11 cellular contexts compared by ENCODE assay signal in the genomic region with DNA sequence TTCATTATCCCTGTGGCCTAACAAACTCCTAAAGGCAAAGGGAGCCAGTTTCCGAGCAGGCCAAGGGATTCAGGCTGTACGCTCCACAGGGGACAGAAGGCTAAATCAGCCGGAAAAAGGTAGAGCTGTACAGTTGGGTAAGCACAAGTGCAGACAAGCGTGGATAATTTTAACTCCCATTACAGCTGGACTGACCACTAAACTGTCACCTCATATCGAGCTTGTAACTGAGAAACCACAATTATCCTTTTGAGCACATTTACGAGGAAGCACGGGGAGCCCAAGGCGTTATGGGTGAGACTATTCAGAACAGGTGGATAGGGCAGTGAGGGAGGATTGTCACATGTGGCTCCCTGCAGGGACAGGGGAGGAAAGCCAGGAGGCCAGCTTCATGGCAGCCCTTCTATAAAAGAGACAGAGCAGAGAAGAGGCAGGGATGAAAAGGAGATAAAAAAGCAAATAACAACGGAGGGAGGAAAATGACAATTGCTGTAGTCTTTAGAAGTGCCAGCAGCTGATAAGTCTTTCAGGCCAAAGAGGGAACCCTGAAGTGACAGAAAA.
DNase-seq lines count a peak whose midpoint lies in the region; ATAC-seq and TF ChIP-seq lines count a peak whose summit lies in the region.
"Had no signal": no experiment of that assay in that cellular context is flagged by ENCODE, and none has a peak within 500 bp of the region (broad histone marks: within the 10 kb centered on the region; RNA-seq: fewer than 3 reads in every experiment).

No MANE protein-coding gene starts in this region.

- H3K4me3 Mint-ChIP-seq in nephron progenitor cell = no peak overlapping the region

- peak; percentile 61 for DNase-seq in ELF-1 (ENCODE audit: low read depth, low spot score)
- DNase-seq in NCI-H187 (lab: John Stamatoyannopoulos, UW) = peak; percentile 22 to 80
- DNase-seq in body of pancreas = peak in 3 of 4 donors; percentile 18 to 38 (median 19)
- peak; percentile 25 for DNase-seq in nephron progenitor cell
- DNase-seq in epidermal melanocyte (ENCODE audit: insufficient read length, low spot score) = no peak
- DNase-seq in SHP77 treated with DMSO at 0.1 percent for 48 hours (lab: John Stamatoyannopoulos, UW) = no peak
- DNase-seq in ureter (ENCODE audit: low spot score) = no peak
- DNase-seq: stimulated activated CD4-positive, alpha-beta T cell treated with anti-CD3 and anti-CD28 coated beads, Interleukin-4, amount 100 ng/mL, for 1 hour; T-helper 9 cell had no signal

- H3K36me3 Mint-ChIP-seq in nephron progenitor cell (ENCODE audit: low read depth) = peaks cover 4% of the 10 kb centered on the region

- H3K9me3 Mint-ChIP-seq in nephron progenitor cell = peaks cover 19% of the 10 kb centered on the region

- TF ChIP-seq POLR2A in body of pancreas (IDR thresholded peaks at IDR 0.05) = no peak

- no peak for TF ChIP-seq CTCF in body of pancreas (IDR thresholded peaks at IDR 0.05)
- no peak for TF ChIP-seq CTCF in nephron progenitor cell (IDR thresholded peaks at IDR 0.05)

- peaks cover 15% of the 10 kb centered on the region for H3K4me1 ChIP-seq in body of pancreas

- H3K4me1 Mint-ChIP-seq in nephron progenitor cell = peaks cover 50% of the 10 kb centered on the region

- H3K4me3 ChIP-seq in body of pancreas = no peak overlapping the region

- H3K27ac Mint-ChIP-seq in nephron progenitor cell = peak overlapping the region; percentile 47

- H3K27ac ChIP-seq in body of pancreas = peak overlapping the region in 1 of 4 donors; percentile 17
- H3K27ac ChIP-seq: neutrophil had no signal

- ATAC-seq in body of pancreas (no peak), GM21717 (IDR thresholded peaks at IDR 0.05; ENCODE audit: unreplicated experiment) (no peak)

- intact Hi-C loops in body of pancreas (cut with DNase I) = no loop called here

- peaks cover 4% of the 10 kb centered on the region for H3K27me3 Mint-ChIP-seq in nephron progenitor cell (ENCODE audit: low read depth, poor library complexity)

- no peaks in the 10 kb centered on the region for H3K27me3 ChIP-seq in body of pancreas

- no peaks in the 10 kb centered on the region for H3K9me3 ChIP-seq in body of pancreas
- H3K9me3 ChIP-seq: neutrophil had no signal

- WGBS in body of pancreas, 2 donors = 43 to 54% methylated on average over 9 of the region's 9 CpGs

- H3K36me3 ChIP-seq in body of pancreas (replicated peaks in 1 of 2; ENCODE audit: insufficient read depth in 1 of 2, low read depth in 2 of 2) = no peaks in the 10 kb centered on the region
- H3K36me3 ChIP-seq: neutrophil had no signal

Comparison
In these comparisons a context has a peak if more than half of its experiments do, and no peak if none do; other contexts are left out.
1. DNase-seq: peak in ELF-1 (single experiment), NCI-H187 (2 of 2), body of pancreas (3 of 4) and nephron progenitor cell (single experiment); none in epidermal melanocyte (single experiment), SHP77 treated with DMSO at 0.1 percent for 48 hours (single experiment) and ureter (single experiment).